In the genomic region with DNA sequence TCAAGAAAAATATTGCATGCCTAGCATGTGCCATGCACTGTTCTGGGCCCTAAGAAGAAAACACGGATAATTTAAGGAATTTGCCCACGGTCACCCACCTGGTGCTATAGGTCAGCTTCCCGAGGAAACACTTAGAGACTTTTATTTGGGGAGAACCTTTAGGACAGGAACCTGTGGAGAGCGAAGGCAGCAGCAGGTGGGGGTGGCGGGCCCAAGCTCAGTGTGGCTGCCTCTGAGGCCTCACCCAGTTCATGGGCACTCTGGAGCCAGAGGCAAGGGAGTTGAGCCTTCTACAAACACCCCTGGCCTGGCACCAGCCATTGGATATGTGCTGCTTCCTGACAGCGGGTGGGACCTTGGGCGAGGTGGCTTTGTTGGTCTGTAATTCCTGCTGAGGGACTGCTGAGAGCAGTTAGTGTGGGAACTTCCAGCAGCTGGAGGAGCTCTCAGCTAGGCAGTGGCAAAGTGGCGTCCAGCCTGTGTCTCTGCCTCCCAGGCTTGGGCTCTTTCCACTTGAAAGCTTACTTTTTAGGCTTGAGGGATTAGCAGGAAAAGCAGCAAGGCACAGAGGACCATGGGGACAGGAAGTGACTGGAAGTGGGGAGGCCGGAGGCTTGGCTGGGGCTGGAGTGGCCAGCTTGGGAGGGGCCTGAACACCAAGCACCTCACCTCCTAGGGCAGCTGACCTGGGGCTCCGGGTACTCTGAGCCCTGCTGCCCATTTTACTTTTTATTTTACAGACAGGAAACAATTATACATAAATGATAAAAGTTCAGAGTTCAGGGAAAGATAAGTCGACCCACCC, we compare ENCODE assay signal across 11 cellular contexts. TPM values are rescaled to one million over a fixed set of nuclear protein-coding genes. Genes with fewer than 3 reads are reported as not detected.
DNase-seq lines count a peak whose midpoint lies in the region; ATAC-seq, FAIRE-seq and TF ChIP-seq lines count a peak whose summit lies in the region.
"Had no signal": no experiment of that assay in that cellular context is flagged by ENCODE, and none has a peak within 500 bp of the region (broad histone marks: within the 10 kb centered on the region; RNA-seq: fewer than 3 reads in every experiment).

No MANE protein-coding gene starts in this region.

- no peaks in the 10 kb centered on the region for H3K9me2 ChIP-seq in PC-9 (ENCODE audit: insufficient read depth)

- H3K9me3 Mint-ChIP-seq in activated naive CD8-positive, alpha-beta T cell treated with anti-CD3 and anti-CD28 coated beads for 36 hours, result no peaks in the 10 kb centered on the region

- no TSS peak for BruUV-seq in PC-9 (replicated peaks; lab: Mats Ljungman, UMichigan)

- H3F3A ChIP-seq in PC-9 (ENCODE audit: insufficient read depth, low read depth), result no peaks in the 10 kb centered on the region

- peak overlapping the region; percentile 73 for H3K27ac Mint-ChIP-seq in activated naive CD8-positive, alpha-beta T cell treated with anti-CD3 and anti-CD28 coated beads for 36 hours

- H3K4me3 Mint-ChIP-seq in activated naive CD8-positive, alpha-beta T cell treated with anti-CD3 and anti-CD28 coated beads for 36 hours, result no peak overlapping the region

- H3K4me3 ChIP-seq in left lung, result no peak overlapping the region
- no peak overlapping the region for H3K4me3 ChIP-seq in small intestine (ENCODE audit: low read depth in 1 of 2, low read length in 2 of 2)
- no peak overlapping the region for H3K4me3 ChIP-seq in PC-9

- no peaks in the 10 kb centered on the region for H4K20me1 ChIP-seq in PC-9 (ENCODE audit: insufficient read depth)

- H3K4me1 Mint-ChIP-seq in activated naive CD8-positive, alpha-beta T cell treated with anti-CD3 and anti-CD28 coated beads for 36 hours, result peaks cover 7% of the 10 kb centered on the region

- no peaks in the 10 kb centered on the region for H3K27me3 ChIP-seq in left lung
- H3K27me3 ChIP-seq in small intestine (ENCODE audit: control insufficient read depth in 2 of 2, insufficient read depth in 2 of 2, low read length in 2 of 2), result no peaks in the 10 kb centered on the region
- H3K27me3 ChIP-seq in PC-9 (ENCODE audit: insufficient read depth, low read depth), result no peaks in the 10 kb centered on the region

- intact Hi-C loops in left lung (cut with DNase I) (no loop called here), PC-9 (cut with micrococcal nuclease; ENCODE audit: unreplicated experiment) (no loop called here)

- WGBS in small intestine, 3 donors, result 42 to 57% (median 51%) methylated on average over 11 of the region's 11 CpGs

- H3K9me3 ChIP-seq in left lung, result no peaks in the 10 kb centered on the region
- no peaks in the 10 kb centered on the region for H3K9me3 ChIP-seq in small intestine (ENCODE audit: control insufficient read depth, low read depth)
- H3K9me3 ChIP-seq in PC-9 (ENCODE audit: insufficient read depth, low read depth), result no peaks in the 10 kb centered on the region

- no peaks in the 10 kb centered on the region for H3K27me3 Mint-ChIP-seq in activated naive CD8-positive, alpha-beta T cell treated with anti-CD3 and anti-CD28 coated beads for 36 hours

- H3K4me1 ChIP-seq in left lung, result peaks cover 4 to 23% of the 10 kb centered on the region in 2 donors
- H3K4me1 ChIP-seq in small intestine (ENCODE audit: control insufficient read depth in 2 of 2, insufficient read depth in 1 of 2, low read depth in 1 of 2, low read length in 1 of 2), result peaks cover 2 to 10% of the 10 kb centered on the region in 2 donors
- H3K4me1 ChIP-seq in PC-9 (replicated peaks; ENCODE audit: insufficient read depth), result no peaks in the 10 kb centered on the region

- POLR2A ChIA-PET in PC-9 (lab: Charles Lee; ENCODE audit: unreplicated experiment), result no interaction called here

- FAIRE-seq in small intestine (lab: Jason Lieb, UNC), result no peak
- FAIRE-seq: astrocyte had no signal

- no peak overlapping the region for H3K4me2 ChIP-seq in PC-9

- no peaks in the 10 kb centered on the region for H3K79me2 ChIP-seq in PC-9 (ENCODE audit: low read depth)

- peak overlapping the region; percentile 10 to 69 for H3K27ac ChIP-seq in left lung
- H3K27ac ChIP-seq in small intestine (ENCODE audit: low read depth in 1 of 2, low read length in 1 of 2), result peak overlapping the region; percentile 50 to 70
- H3K27ac ChIP-seq in PC-9, result no peak overlapping the region

- peaks cover 0 to 56% of the 10 kb centered on the region in 2 donors for H3K36me3 ChIP-seq in left lung
- H3K36me3 ChIP-seq in small intestine (ENCODE audit: control insufficient read depth in 2 of 2, insufficient read depth in 2 of 2, low read length in 2 of 2), result peaks cover 9 to 24% of the 10 kb centered on the region in 2 donors
- peaks cover 4% of the 10 kb centered on the region; the same call in 1 of the 2 replicates for H3K36me3 ChIP-seq in PC-9 (ENCODE audit: low read depth)

- ATAC-seq in left lung, result peak; percentile 14
- ATAC-seq in HG02973 (IDR thresholded peaks at IDR 0.05; ENCODE audit: unreplicated experiment), result no peak

- no peak for TF ChIP-seq CTCF in left lung (IDR thresholded peaks at IDR 0.05)
- TF ChIP-seq CTCF in PC-9 (conservative IDR thresholded peaks at IDR 0.05), result no peak

- no peak overlapping the region for H2AFZ ChIP-seq in PC-9

- peak; percentile 30 for DNase-seq in DMS 273 (lab: John Stamatoyannopoulos, UW; ENCODE audit: unreplicated experiment)
- no peak for DNase-seq in DMS 273 treated with DMSO at 0.1 percent for 48 hours (lab: John Stamatoyannopoulos, UW)
- no peak for DNase-seq in activated naive CD8-positive, alpha-beta T cell treated with anti-CD3 and anti-CD28 coated beads for 36 hours
- no peak for DNase-seq in left lung
- peak; percentile 33 for DNase-seq in small intestine
- DNase-seq in LoVo (ENCODE audit: low spot score), result no peak
- DNase-seq in PC-9, result no peak
- DNase-seq: NCI-H446 treated with DMSO at 0.1 percent for 48 hours; stimulated activated CD4-positive, alpha-beta T cell treated with anti-CD3 and anti-CD28 coated beads, Interleukin-2, amount 100 ng/mL, for 24 hours had no signal

- CTCF ChIA-PET in PC-9 (lab: Charles Lee), result no interaction called here

- H3K36me3 Mint-ChIP-seq in activated naive CD8-positive, alpha-beta T cell treated with anti-CD3 and anti-CD28 coated beads for 36 hours, result peaks cover 20% of the 10 kb centered on the region

RNA-seq across cellular contexts. Expression of gene MRPL37, which starts 19.1 kb away (rescaled TPM):
- 100 to 1,000 TPM; 206 to 216 TPM for total RNA-seq in activated naive CD8-positive, alpha-beta T cell treated with anti-CD3 and anti-CD28 coated beads for 36 hours
- 10 to 100 TPM; 55.5 to 68.4 TPM for total RNA-seq in left lung
- polyA plus RNA-seq in small intestine, result 10 to 100 TPM; 47.6 to 92.9 (median 62.4) TPM
- 180 and 198 TPM in 2 replicates for total RNA-seq in PC-9 (2021)

RNA-seq across cellular contexts. Expression of gene CYB5RL, which starts 19.3 kb away (rescaled TPM):
- 10 to 100 TPM in 1 of 2 experiments, 1 to 10 TPM in 1; 9.1 to 10.6 TPM for total RNA-seq in activated naive CD8-positive, alpha-beta T cell treated with anti-CD3 and anti-CD28 coated beads for 36 hours
- 1 to 10 TPM; 7.4 to 7.5 TPM for total RNA-seq in left lung
- 1 to 10 TPM in 2 of 3 donors, under 1 TPM in 1; 0.89 to 3.7 (median 1.4) TPM for polyA plus RNA-seq in small intestine
- 6.5 and 6.7 TPM in 2 replicates for total RNA-seq in PC-9 (2021)

Comparison
In these comparisons a context has a peak if more than half of its experiments do, and no peak if none do; other contexts are left out.
1. DNase-seq: peak in DMS 273 (single experiment) and small intestine (single experiment); none in DMS 273 treated with DMSO at 0.1 percent for 48 hours (single experiment), activated naive CD8-positive, alpha-beta T cell treated with anti-CD3 and anti-CD28 coated beads for 36 hours (single experiment), left lung (0 of 2), LoVo (single experiment) and PC-9 (0 of 2).